21 cellular contexts compared by ENCODE assay signal in genomic region chr9:134816264-134816663, GRCh38.
"Had no signal": no experiment of that assay in that cellular context is flagged by ENCODE, and none has a peak within 500 bp of the region (broad histone marks: within the 10 kb centered on the region; RNA-seq: fewer than 3 reads in every experiment).

No MANE protein-coding gene starts in this region.

- H3K27ac ChIP-seq: HL-60, SJSA1, SK-N-MC had no signal

- DNase-seq: KBM-7, MV-4-11, NCI-H1048, NCI-H1105, NCI-H1417, NCI-H1436 treated with DMSO at 0.1 percent for 48 hours, NCI-H1694, NCI-H187 treated with DMSO at 0.1 percent for 48 hours, NCI-H2029 treated with DMSO at 0.1 percent for 48 hours, NCI-H2171 treated with DMSO at 0.1 percent for 48 hours, NCI-H345, NCI-H446 treated with DMSO at 0.1 percent for 48 hours, NCI-H510A treated with DMSO at 0.1 percent for 48 hours, NCI-H526, NCI-H82, Right ventricle myocardium superior, RPMI8226, SIG-M5 had no signal

- H3K4me3 ChIP-seq: SJSA1, SK-N-MC had no signal

- H3K27me3 ChIP-seq: SJSA1 had no signal

- H3K9me3 ChIP-seq: SJSA1 had no signal
